ENCODE assay signal across 9 cellular contexts in genomic region chr7:69624431-69624830, GRCh38.
"Had no signal": no experiment of that assay in that cellular context is flagged by ENCODE, and none has a peak within 500 bp of the region (broad histone marks: within the 10 kb centered on the region; RNA-seq: fewer than 3 reads in every experiment).

No MANE protein-coding gene starts in this region.

- H3K27ac ChIP-seq: ascending aorta, lower lobe of right lung, parathyroid adenoma, skin epidermis had no signal

- H3K27me3 ChIP-seq: ascending aorta had no signal

- ATAC-seq: activated CD8-positive, alpha-beta T cell treated with anti-CD3 and anti-CD28 coated beads, Interleukin-2, amount 10 ng/mL, durations not matched to agents 7 days and 5 days; lower lobe of right lung had no signal

- DNase-seq: activated CD4-positive, alpha-beta T cell treated with anti-CD3 and anti-CD28 coated beads for 48 hours; activated CD8-positive, alpha-beta memory T cell treated with anti-CD3 and anti-CD28 coated beads, Interleukin-2, amount 50 U/mL, for 48 hours; activated CD8-positive, alpha-beta T cell treated with anti-CD3 and anti-CD28 coated beads, Interleukin-2, amount 10 ng/mL, durations not matched to agents 7 days and 5 days; hippocampal formation; lower lobe of right lung; midbrain had no signal

- H3K9me3 ChIP-seq: ascending aorta, lower lobe of right lung had no signal

- H3K36me3 ChIP-seq: ascending aorta, lower lobe of right lung had no signal

- H2AFZ ChIP-seq: parathyroid adenoma had no signal

- H3K9ac ChIP-seq: parathyroid adenoma had no signal

- H3K4me1 ChIP-seq: ascending aorta, lower lobe of right lung had no signal

- H3K4me3 ChIP-seq: ascending aorta, lower lobe of right lung, skin epidermis had no signal
